Comparison of ENCODE assay signal across 11 cellular contexts in the genomic region with DNA sequence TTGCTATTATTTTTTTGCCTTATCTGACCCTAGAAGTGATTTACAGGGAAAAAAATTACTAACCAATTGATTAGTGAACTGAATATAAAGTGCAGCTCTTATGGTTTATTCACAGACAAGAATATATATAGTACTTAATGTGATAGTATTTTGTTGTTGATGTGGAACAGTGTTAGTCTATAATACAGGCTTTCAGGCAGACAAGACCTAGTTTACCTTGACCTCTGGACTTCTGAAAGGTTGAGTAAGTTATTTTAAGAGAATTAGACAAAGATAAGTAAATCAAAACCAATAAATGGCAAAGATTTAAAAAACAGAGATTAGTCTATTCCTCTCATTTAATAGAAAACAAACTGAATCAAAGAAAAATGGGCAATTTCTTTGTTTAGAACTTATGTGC. TPM values are rescaled to one million over a fixed set of nuclear protein-coding genes. Genes with fewer than 3 reads are reported as not detected.
"Had no signal": no experiment of that assay in that cellular context is flagged by ENCODE, and none has a peak within 500 bp of the region (broad histone marks: within the 10 kb centered on the region; RNA-seq: fewer than 3 reads in every experiment).

No MANE protein-coding gene starts in this region.

- H3K9me3 Mint-ChIP-seq: HFFc6 had no signal

- H3K9ac ChIP-seq: GM23248, KMS-11 had no signal

- H3K4me1 ChIP-seq: HAP-1 had no signal

- FAIRE-seq: HTR-8/SVneo had no signal

- H3K4me2 ChIP-seq: KMS-11 had no signal

- H3K9me3 ChIP-seq: HAP-1 had no signal

- H3K27ac Mint-ChIP-seq: HFFc6, IgD-negative memory B cell had no signal

- ATAC-seq: HCT116 had no signal

- H3K27ac ChIP-seq: GM23248, KMS-11 had no signal

- DNase-seq: GM23248, GOT3, H7, HFFc6, KBM-7 had no signal

- H3K36me3 ChIP-seq: HAP-1 had no signal

- H3K4me3 Mint-ChIP-seq: HFFc6, IgD-negative memory B cell had no signal

- H3K36me3 Mint-ChIP-seq: IgD-negative memory B cell had no signal

- H3K4me3 ChIP-seq: GM23248, HAP-1 had no signal

RNA-seq across cellular contexts. Expression of a gene that starts 46.0 kb away (rescaled TPM):
- total RNA-seq: GM23248, HFFc6, HT-29 had no signal
- polyA plus RNA-seq: IgD-negative memory B cell had no signal
